ENCODE assay signal across 2 cellular contexts in genomic region chr10:97713351-97713827, GRCh38.
TF ChIP-seq lines count a peak whose summit lies in the region.

TSS of gene MARVELD1 (plus strand) at chr10:97713730. CDS start at chr10:97713877, 147 bp downstream.

TF ChIP-seq in liver, 16 proteins besides CTCF, POLR2A, EP300 and RAD21 (continued from another document):
- TF ChIP-seq ATF3 (IDR thresholded peaks at IDR 0.05) (no peak), FOXA1 (IDR thresholded peaks at IDR 0.05) (no peak), MAX (IDR thresholded peaks at IDR 0.05) (no peak), HNF4G (IDR thresholded peaks at IDR 0.05) (no peak), GABPA (IDR thresholded peaks at IDR 0.05 in 1 of 2, conservative IDR thresholded peaks at IDR 0.05 in 1 of 2) (no peak), NR2F2 (IDR thresholded peaks at IDR 0.05) (no peak), TAF1 (conservative IDR thresholded peaks at IDR 0.05) (no peak), REST (IDR thresholded peaks at IDR 0.05) (no peak)

TF ChIP-seq in HepG2, 621 proteins besides CTCF, POLR2A, EP300 and RAD21 (continued from another document):
- TF ChIP-seq ZSCAN22 (CRISPR knock-in tag; IDR thresholded peaks at IDR 0.05) (no peak), BORCS8-MEF2B (CRISPR knock-in tag; IDR thresholded peaks at IDR 0.05) (no peak), HMG20B (CRISPR knock-in tag; conservative IDR thresholded peaks at IDR 0.05) (no peak), ZNF687 (CRISPR knock-in tag; IDR thresholded peaks at IDR 0.05) (no peak), KLF11 (CRISPR knock-in tag; IDR thresholded peaks at IDR 0.05) (no peak), ATAD3A (CRISPR knock-in tag; IDR thresholded peaks at IDR 0.05) (no peak), ARID4A (CRISPR knock-in tag; IDR thresholded peaks at IDR 0.05; ENCODE audit: borderline replicate concordance) (no peak), ZFP82 (CRISPR knock-in tag; IDR thresholded peaks at IDR 0.05; ENCODE audit: borderline replicate concordance) (no peak), KDM1A (CRISPR knock-in tag; IDR thresholded peaks at IDR 0.05) (no peak)
